Comparison of ENCODE assay signal across 15 cellular contexts in the genomic region with DNA sequence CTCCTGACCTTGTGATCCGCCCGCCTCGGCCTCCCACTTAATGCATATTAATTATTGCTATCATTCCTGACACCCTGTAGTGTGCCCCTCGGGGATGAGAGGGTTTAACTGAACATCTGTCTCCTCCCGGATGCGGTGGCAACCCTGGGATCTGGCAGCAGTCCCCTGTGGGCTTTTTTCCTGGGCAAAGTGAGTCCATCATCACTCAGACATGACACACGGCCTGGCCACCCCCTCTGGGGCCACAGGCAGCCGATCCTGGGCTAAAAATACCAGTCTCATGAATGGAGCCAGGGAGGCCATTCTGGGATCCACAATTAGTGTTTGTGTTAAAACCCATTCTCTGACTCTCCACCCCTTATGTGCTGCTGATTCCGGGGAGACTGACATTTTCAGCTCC.
A peak's percentile ranks its signal among the peaks of the same experiment; 100 is the strongest.
DNase-seq lines count a peak whose midpoint lies in the region; TF ChIP-seq lines count a peak whose summit lies in the region.
"Had no signal": no experiment of that assay in that cellular context is flagged by ENCODE, and none has a peak within 500 bp of the region (broad histone marks: within the 10 kb centered on the region; RNA-seq: fewer than 3 reads in every experiment).

No MANE protein-coding gene starts in this region.

- no peak for TF ChIP-seq EP300 in sigmoid colon (IDR thresholded peaks at IDR 0.05)

- no peak overlapping the region for H3K4me3 ChIP-seq in sigmoid colon
- H3K4me3 ChIP-seq: right lobe of liver had no signal

- no peaks in the 10 kb centered on the region for H3K27me3 ChIP-seq in sigmoid colon
- H3K27me3 ChIP-seq: right lobe of liver had no signal

- H3K4me3 Mint-ChIP-seq in activated naive CD4-positive, alpha-beta T cell treated with anti-CD3 and anti-CD28 coated beads for 36 hours: no peak overlapping the region
- H3K4me3 Mint-ChIP-seq: effector memory CD8-positive, alpha-beta T cell had no signal

- WGBS in sigmoid colon, 2 donors: 74 to 80% methylated on average over 9 of the region's 9 CpGs

- DNase-seq in NCI-H1694 (lab: John Stamatoyannopoulos, UW): peak; percentile 6
- no peak for DNase-seq in NCI-H1694 treated with DMSO at 0.1 percent for 48 hours (lab: John Stamatoyannopoulos, UW)
- DNase-seq in NCI-H69 (lab: John Stamatoyannopoulos, UW): peak; percentile 89
- DNase-seq in fibroblast of gingiva (ENCODE audit: low read depth): peak; percentile 61
- DNase-seq in sigmoid colon: peak; percentile 48
- DNase-seq in stimulated activated CD4-positive, alpha-beta T cell treated with anti-CD3 and anti-CD28 coated beads, Interleukin-2, amount 100 ng/mL, for 24 hours: no peak
- DNase-seq in activated naive CD4-positive, alpha-beta T cell treated with anti-CD3 and anti-CD28 coated beads for 36 hours: no peak
- DNase-seq in CD1c-positive myeloid dendritic cell (ENCODE audit: extremely low spot score): no peak
- DNase-seq: activated CD4-positive, alpha-beta T cell treated with anti-CD3 and anti-CD28 coated beads for 1 hour; activated naive CD4-positive, alpha-beta T cell treated with anti-CD3 and anti-CD28 coated beads, Interleukin-2, amount 50 U/mL, for 16 hours; DND-41; effector memory CD8-positive, alpha-beta T cell; NCI-H2029 treated with DMSO at 0.1 percent for 48 hours had no signal

- peaks cover 29% of the 10 kb centered on the region for H3K4me1 Mint-ChIP-seq in activated naive CD4-positive, alpha-beta T cell treated with anti-CD3 and anti-CD28 coated beads for 36 hours (ENCODE audit: low read depth)

- intact Hi-C loops in sigmoid colon (cut with DNase I): no loop called here
- intact Hi-C loops in activated naive CD4-positive, alpha-beta T cell treated with anti-CD3 and anti-CD28 coated beads for 36 hours (cut with micrococcal nuclease): no loop called here

- H3K27ac Mint-ChIP-seq in activated naive CD4-positive, alpha-beta T cell treated with anti-CD3 and anti-CD28 coated beads for 36 hours: no peak overlapping the region
- H3K27ac Mint-ChIP-seq: effector memory CD8-positive, alpha-beta T cell had no signal

- no peaks in the 10 kb centered on the region for H3K27me3 Mint-ChIP-seq in activated naive CD4-positive, alpha-beta T cell treated with anti-CD3 and anti-CD28 coated beads for 36 hours (ENCODE audit: low read depth)

- H3K9me3 Mint-ChIP-seq in activated naive CD4-positive, alpha-beta T cell treated with anti-CD3 and anti-CD28 coated beads for 36 hours: no peaks in the 10 kb centered on the region
- H3K9me3 Mint-ChIP-seq: effector memory CD8-positive, alpha-beta T cell had no signal

- no peaks in the 10 kb centered on the region for H3K9me3 ChIP-seq in sigmoid colon
- H3K9me3 ChIP-seq: right lobe of liver had no signal

- peaks cover 0 to 39% (median 31%) of the 10 kb centered on the region in 4 donors for H3K4me1 ChIP-seq in sigmoid colon

- H3K36me3 ChIP-seq in sigmoid colon: no peaks in the 10 kb centered on the region
- H3K36me3 ChIP-seq: right lobe of liver had no signal

- TF ChIP-seq POLR2A in sigmoid colon (IDR thresholded peaks at IDR 0.05): no peak

- H3K36me3 Mint-ChIP-seq in activated naive CD4-positive, alpha-beta T cell treated with anti-CD3 and anti-CD28 coated beads for 36 hours (ENCODE audit: low read depth): no peaks in the 10 kb centered on the region

- no peak overlapping the region for H3K27ac ChIP-seq in sigmoid colon
- H3K27ac ChIP-seq: 22Rv1 had no signal

- TF ChIP-seq CTCF in sigmoid colon (IDR thresholded peaks at IDR 0.05): no peak

- CTCF ChIA-PET in activated naive CD4-positive, alpha-beta T cell treated with anti-CD3 and anti-CD28 coated beads for 36 hours (lab: Charles Lee): interaction anchor here (1.5 to 1.7 kb wide), 2 partner anchors 31 to 32 kb away, joined by 3 to 11 read pairs; no protein-coding TSS in a partner anchor

Comparison
In these comparisons a context has a peak if more than half of its experiments do, and no peak if none do; other contexts are left out.
1. DNase-seq: peak in NCI-H1694 (single experiment), NCI-H69 (single experiment), fibroblast of gingiva (single experiment) and sigmoid colon (single experiment); none in NCI-H1694 treated with DMSO at 0.1 percent for 48 hours (single experiment), stimulated activated CD4-positive, alpha-beta T cell treated with anti-CD3 and anti-CD28 coated beads, Interleukin-2, amount 100 ng/mL, for 24 hours (0 of 2), activated naive CD4-positive, alpha-beta T cell treated with anti-CD3 and anti-CD28 coated beads for 36 hours (single experiment) and CD1c-positive myeloid dendritic cell (single experiment).